ENCODE assay signal across 8 cellular contexts in genomic region chr10:5411941-5412276, GRCh38. TPM values are rescaled to one million over a fixed set of nuclear protein-coding genes. Genes with fewer than 3 reads are reported as not detected.
A peak's percentile ranks its signal among the peaks of the same experiment; 100 is the strongest.
DNase-seq lines count a peak whose midpoint lies in the region; ATAC-seq and TF ChIP-seq lines count a peak whose summit lies in the region.

No MANE protein-coding gene starts in this region.

- peaks cover 4% of the 10 kb centered on the region for H3K36me3 Mint-ChIP-seq in T-helper 2 cell treated with Interferon-gamma antibody and Interleukin-4, amounts not matched to agents 5 μg/mL and 100 μg/mL, for 36 hours (ENCODE audit: low read depth)
- H3K36me3 Mint-ChIP-seq in WTC11: peaks cover 14% of the 10 kb centered on the region

- TF ChIP-seq CTCF in tibial nerve (IDR thresholded peaks at IDR 0.05) (no peak), WTC11 (IDR thresholded peaks at IDR 0.05) (no peak)

- TF ChIP-seq EP300 in tibial nerve (IDR thresholded peaks at IDR 0.05): no peak

- DNase-seq in T-helper 2 cell treated with Interferon-gamma antibody and Interleukin-4, amounts not matched to agents 5 μg/mL and 100 μg/mL, for 36 hours (ENCODE audit: low spot score): no peak
- DNase-seq in T-helper 2 cell (no peak), SJCRH30 (no peak), tibial nerve (ENCODE audit: low spot score in 2 of 2) (no peak), NCI-H187 (lab: John Stamatoyannopoulos, UW) (no peak), WTC11 (ENCODE audit: low spot score) (no peak), NCI-H1105 (lab: John Stamatoyannopoulos, UW) (no peak)

- WGBS in tibial nerve, 2 donors: 25 to 27% methylated on average over 3 of the region's 3 CpGs

- peak overlapping the region; percentile 100 for H3K4me3 ChIP-seq in SJCRH30
- peak overlapping the region; percentile 45 for H3K4me3 ChIP-seq in iPS-15b (ENCODE audit: low read depth, low read length)
- peak overlapping the region; percentile 64 to 84 (median 72) for H3K4me3 ChIP-seq in tibial nerve

- H3K4me3 Mint-ChIP-seq in T-helper 2 cell treated with Interferon-gamma antibody and Interleukin-4, amounts not matched to agents 5 μg/mL and 100 μg/mL, for 36 hours: peak overlapping the region; percentile 84
- no peak overlapping the region; the same call in none of the 2 replicates for H3K4me3 Mint-ChIP-seq in WTC11

- no peak overlapping the region for H3K9ac ChIP-seq in iPS-15b (ENCODE audit: low read depth, low read length)

- peaks cover 22% of the 10 kb centered on the region for H3K27me3 Mint-ChIP-seq in T-helper 2 cell treated with Interferon-gamma antibody and Interleukin-4, amounts not matched to agents 5 μg/mL and 100 μg/mL, for 36 hours (ENCODE audit: low read depth)
- H3K27me3 Mint-ChIP-seq in WTC11 (ENCODE audit: low read depth): no peaks in the 10 kb centered on the region

- H3K27ac Mint-ChIP-seq in T-helper 2 cell treated with Interferon-gamma antibody and Interleukin-4, amounts not matched to agents 5 μg/mL and 100 μg/mL, for 36 hours: no peak overlapping the region
- H3K27ac Mint-ChIP-seq in WTC11: no peak overlapping the region; the same call in 1 of the 2 replicates

- no peak for ATAC-seq in WTC11

- CTCF ChIA-PET in WTC11 (lab: Charles Lee): interaction anchor here (1.2 kb wide), 1 partner anchor 30 kb away, joined by 3 read pairs; no protein-coding TSS in a partner anchor

- POLR2A ChIA-PET in WTC11 (lab: Charles Lee): no interaction called here

- H3K9me3 Mint-ChIP-seq in T-helper 2 cell treated with Interferon-gamma antibody and Interleukin-4, amounts not matched to agents 5 μg/mL and 100 μg/mL, for 36 hours: peaks cover 10% of the 10 kb centered on the region
- H3K9me3 Mint-ChIP-seq in WTC11: peaks cover 32% of the 10 kb centered on the region

- TF ChIP-seq POLR2A in tibial nerve (IDR thresholded peaks at IDR 0.05): no peak

- no peaks in the 10 kb centered on the region for H3K27me3 ChIP-seq in SJCRH30
- no peaks in the 10 kb centered on the region for H3K27me3 ChIP-seq in iPS-15b (ENCODE audit: control insufficient read depth, insufficient read depth, low read length)
- no peaks in the 10 kb centered on the region for H3K27me3 ChIP-seq in tibial nerve

- H3K4me1 ChIP-seq in SJCRH30: 0 out of 2 replicates have a peak, but pooled peaks cover 3% of the 10 kb centered on the region
- peaks cover 19% of the 10 kb centered on the region for H3K4me1 ChIP-seq in iPS-15b (ENCODE audit: control insufficient read depth, insufficient read depth, low read length)
- peaks cover 0 to 12% (median 4%) of the 10 kb centered on the region in 4 donors for H3K4me1 ChIP-seq in tibial nerve

- no peak overlapping the region; the same call in 1 of the 2 replicates for H3K27ac ChIP-seq in SJCRH30
- peak overlapping the region in 2 of 4 donors; percentile 3 to 83 for H3K27ac ChIP-seq in tibial nerve

- H3K9me3 ChIP-seq in SJCRH30 (replicated peaks): no peaks in the 10 kb centered on the region
- no peaks in the 10 kb centered on the region for H3K9me3 ChIP-seq in iPS-15b (ENCODE audit: control insufficient read depth, insufficient read depth, low read length)
- H3K9me3 ChIP-seq in tibial nerve: no peaks in the 10 kb centered on the region

- H3K36me3 ChIP-seq in SJCRH30: no peaks in the 10 kb centered on the region
- H3K36me3 ChIP-seq in iPS-15b (ENCODE audit: control insufficient read depth, insufficient read depth, low read length): no peaks in the 10 kb centered on the region
- no peaks in the 10 kb centered on the region for H3K36me3 ChIP-seq in tibial nerve

- H3K4me1 Mint-ChIP-seq in T-helper 2 cell treated with Interferon-gamma antibody and Interleukin-4, amounts not matched to agents 5 μg/mL and 100 μg/mL, for 36 hours (ENCODE audit: low read depth): no peaks in the 10 kb centered on the region
- peaks cover 3% of the 10 kb centered on the region; the same call in 1 of the 2 replicates for H3K4me1 Mint-ChIP-seq in WTC11

TF ChIP-seq in WTC11, 78 proteins besides CTCF, POLR2A, EP300 and RAD21:
- no peak for TF ChIP-seq KAT7 (CRISPR knock-in tag; IDR thresholded peaks at IDR 0.05; ENCODE audit: borderline replicate concordance)
- no peak for TF ChIP-seq AFF4 (CRISPR knock-in tag; IDR thresholded peaks at IDR 0.05; ENCODE audit: borderline replicate concordance)

RNA-seq across cellular contexts. Expression of gene NET1, which starts 0.4 kb away (rescaled TPM):
- total RNA-seq in SJCRH30 (2014; rRNA removed; shearing (Covaris generic)): 153 and 154 TPM in 2 replicates
- total RNA-seq in tibial nerve: 100 to 1,000 TPM in 2 of 4 donors, 10 to 100 TPM in 2; 66.0 to 133 (median 91.3) TPM
- 85.4 to 100 TPM (median 97.4 TPM) in 3 replicates for total RNA-seq in WTC11 (2021)

RNA-seq across cellular contexts. Expression of gene TUBAL3, which starts 7.3 kb away (rescaled TPM):
- not detected in 2 replicates for total RNA-seq in SJCRH30 (2014; rRNA removed; shearing (Covaris generic))
- under 1 TPM in 2 of 4 donors, not detected in 2; 0.21 to 0.22 TPM for total RNA-seq in tibial nerve
- total RNA-seq in WTC11 (2021): 0.15 to 0.25 TPM in 2 of 3 replicates, not detected in the other

RNA-seq across cellular contexts. Expression of gene UCN3, which starts 47.1 kb away (rescaled TPM):
- 0.10 and 0.20 TPM in 2 replicates for total RNA-seq in SJCRH30 (2014; rRNA removed; shearing (Covaris generic))
- not detected for total RNA-seq in tibial nerve
- total RNA-seq in WTC11 (2021): not detected in 3 replicates

Comparison
In these comparisons a context has a peak if more than half of its experiments do, and no peak if none do; other contexts are left out.
1. H3K4me3 ChIP-seq: peak in every context shown above with its lines; median percentile 100 in SJCRH30; 72 in tibial nerve; 45 in iPS-15b.